ENCODE assay signal across 9 cellular contexts in the genomic region with DNA sequence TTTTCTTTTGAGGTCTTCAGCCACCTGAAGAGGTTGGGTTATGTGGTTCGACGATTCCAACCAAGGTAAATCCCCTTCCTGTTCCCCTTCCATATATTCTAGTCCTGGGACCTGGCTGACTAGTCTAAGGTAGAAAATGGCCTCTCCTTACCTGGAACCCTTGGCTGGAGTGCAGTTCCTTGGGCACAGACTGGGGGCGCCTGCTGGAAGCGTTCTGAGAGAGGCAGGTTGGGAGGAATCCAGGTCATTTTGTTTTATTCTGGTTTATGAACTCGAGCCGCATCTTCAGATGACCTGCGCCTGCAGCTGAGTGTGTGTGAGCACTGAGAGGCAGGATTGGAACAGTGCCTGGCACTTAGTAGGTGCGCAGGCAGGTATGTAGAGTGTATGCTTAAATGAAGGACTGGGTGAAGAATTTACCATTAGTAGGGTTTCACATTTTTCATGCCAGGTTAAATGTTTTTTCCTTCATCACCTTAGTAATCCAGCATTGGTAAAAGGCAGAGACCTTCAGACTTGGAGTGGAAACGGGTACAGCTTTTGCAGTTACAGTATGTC. TPM values are rescaled to one million over a fixed set of nuclear protein-coding genes. Genes with fewer than 3 reads are reported as not detected.
DNase-seq lines count a peak whose midpoint lies in the region; ATAC-seq and TF ChIP-seq lines count a peak whose summit lies in the region.
"Had no signal": no experiment of that assay in that cellular context is flagged by ENCODE, and none has a peak within 500 bp of the region (broad histone marks: within the 10 kb centered on the region; RNA-seq: fewer than 3 reads in every experiment).

No MANE protein-coding gene starts in this region.

- no peaks in the 10 kb centered on the region for H3K9me3 ChIP-seq in T-helper 17 cell (ENCODE audit: control insufficient read depth, low read length, poor library complexity, severe bottlenecking)

- peaks cover 1% of the 10 kb centered on the region for H3K27me3 Mint-ChIP-seq in activated CD4-positive, alpha-beta T cell treated with anti-CD3 and anti-CD28 coated beads, Interleukin-2, amount 10 ng/mL, durations not matched to agents 7 days and 5 days
- H3K27me3 Mint-ChIP-seq in T-helper 17 cell = no peaks in the 10 kb centered on the region
- H3K27me3 Mint-ChIP-seq in nephron (ENCODE audit: low read depth) = peaks cover 9% of the 10 kb centered on the region

- H3K4me1 Mint-ChIP-seq in activated CD4-positive, alpha-beta T cell treated with anti-CD3 and anti-CD28 coated beads, Interleukin-2, amount 10 ng/mL, durations not matched to agents 7 days and 5 days = peaks cover 28% of the 10 kb centered on the region
- H3K4me1 Mint-ChIP-seq in T-helper 17 cell = peaks cover 18% of the 10 kb centered on the region
- H3K4me1 Mint-ChIP-seq in nephron = peaks cover 15% of the 10 kb centered on the region

- CTCF ChIA-PET in activated CD4-positive, alpha-beta T cell treated with anti-CD3 and anti-CD28 coated beads, Interleukin-2, amount 10 ng/mL, durations not matched to agents 7 days and 5 days (lab: Charles Lee) = interaction anchor here (0.6 to 1.6 kb wide), 2 partner anchors 15 to 100 kb away, joined by 3 to 4 read pairs; no protein-coding TSS in a partner anchor

- H3K36me3 Mint-ChIP-seq in activated CD4-positive, alpha-beta T cell treated with anti-CD3 and anti-CD28 coated beads, Interleukin-2, amount 10 ng/mL, durations not matched to agents 7 days and 5 days (ENCODE audit: low read depth) = peaks cover 39% of the 10 kb centered on the region
- peaks cover 5% of the 10 kb centered on the region for H3K36me3 Mint-ChIP-seq in T-helper 17 cell (ENCODE audit: low read depth)
- H3K36me3 Mint-ChIP-seq in nephron (ENCODE audit: low read depth) = peaks cover 35% of the 10 kb centered on the region

- no peak for TF ChIP-seq CTCF in nephron (IDR thresholded peaks at IDR 0.05; ENCODE audit: unreplicated experiment in 3 of 3)

- POLR2A ChIA-PET in activated CD4-positive, alpha-beta T cell treated with anti-CD3 and anti-CD28 coated beads, Interleukin-2, amount 10 ng/mL, durations not matched to agents 7 days and 5 days (lab: Charles Lee) = no interaction called here

- H3K4me3 Mint-ChIP-seq in activated CD4-positive, alpha-beta T cell treated with anti-CD3 and anti-CD28 coated beads, Interleukin-2, amount 10 ng/mL, durations not matched to agents 7 days and 5 days = peak overlapping the region; percentile 9
- H3K4me3 Mint-ChIP-seq in T-helper 17 cell (no peak overlapping the region), nephron (peak overlapping the region; percentile 65 to 90 (median 88))

- H3K9me3 Mint-ChIP-seq in activated CD4-positive, alpha-beta T cell treated with anti-CD3 and anti-CD28 coated beads, Interleukin-2, amount 10 ng/mL, durations not matched to agents 7 days and 5 days = no peaks in the 10 kb centered on the region
- H3K9me3 Mint-ChIP-seq in nephron = no peaks in the 10 kb centered on the region

- DNase-seq in activated CD4-positive, alpha-beta T cell treated with anti-CD3 and anti-CD28 coated beads, Interleukin-2, amount 10 ng/mL, durations not matched to agents 7 days and 5 days = no peak
- DNase-seq in activated CD4-positive, alpha-beta T cell treated with anti-CD3 and anti-CD28 coated beads for 4 hours = no peak
- DNase-seq in T-helper 17 cell = no peak
- no peak for DNase-seq in NCI-H187 (lab: John Stamatoyannopoulos, UW)
- no peak for DNase-seq in NCI-H526 (lab: John Stamatoyannopoulos, UW)
- DNase-seq: activated naive CD4-positive, alpha-beta T cell treated with anti-CD3 and anti-CD28 coated beads, Interleukin-2, amount 50 U/mL, for 16 hours; foreskin melanocyte; nucleus accumbens had no signal

- H3K27ac Mint-ChIP-seq in activated CD4-positive, alpha-beta T cell treated with anti-CD3 and anti-CD28 coated beads, Interleukin-2, amount 10 ng/mL, durations not matched to agents 7 days and 5 days = peak overlapping the region; percentile 84
- H3K27ac Mint-ChIP-seq in T-helper 17 cell = peak overlapping the region; percentile 96
- H3K27ac Mint-ChIP-seq in nephron = no peak overlapping the region

- ATAC-seq in T-helper 17 cell = no peak

RNA-seq across cellular contexts. Expression of a gene that starts 2.7 kb away (rescaled TPM):
- 10 to 100 TPM; 48.8 to 59.2 TPM for total RNA-seq in activated CD4-positive, alpha-beta T cell treated with anti-CD3 and anti-CD28 coated beads, Interleukin-2, amount 10 ng/mL, durations not matched to agents 7 days and 5 days
- total RNA-seq in T-helper 17 cell = 10 to 100 TPM; 49.7 to 56.5 TPM

RNA-seq across cellular contexts. Expression of a gene that starts 3.7 kb away (rescaled TPM):
- total RNA-seq in activated CD4-positive, alpha-beta T cell treated with anti-CD3 and anti-CD28 coated beads, Interleukin-2, amount 10 ng/mL, durations not matched to agents 7 days and 5 days = 1 to 10 TPM in 1 of 2 experiments, under 1 TPM in 1; 0.47 to 1.1 TPM
- under 1 TPM; 0.08 to 0.40 TPM for total RNA-seq in T-helper 17 cell

RNA-seq across cellular contexts. Expression of a gene that starts 6.4 kb away (rescaled TPM):
- 10 to 100 TPM; 17.8 to 24.2 TPM for total RNA-seq in activated CD4-positive, alpha-beta T cell treated with anti-CD3 and anti-CD28 coated beads, Interleukin-2, amount 10 ng/mL, durations not matched to agents 7 days and 5 days
- 10 to 100 TPM; 39.3 to 41.9 TPM for total RNA-seq in T-helper 17 cell

Comparison
In these comparisons a context has a peak if more than half of its experiments do, and no peak if none do; other contexts are left out.
1. H3K27ac Mint-ChIP-seq: peak in activated CD4-positive, alpha-beta T cell treated with anti-CD3 and anti-CD28 coated beads, Interleukin-2, amount 10 ng/mL, durations not matched to agents 7 days and 5 days (single experiment) and T-helper 17 cell (single experiment); none in nephron (0 of 3).